In the genomic region with DNA sequence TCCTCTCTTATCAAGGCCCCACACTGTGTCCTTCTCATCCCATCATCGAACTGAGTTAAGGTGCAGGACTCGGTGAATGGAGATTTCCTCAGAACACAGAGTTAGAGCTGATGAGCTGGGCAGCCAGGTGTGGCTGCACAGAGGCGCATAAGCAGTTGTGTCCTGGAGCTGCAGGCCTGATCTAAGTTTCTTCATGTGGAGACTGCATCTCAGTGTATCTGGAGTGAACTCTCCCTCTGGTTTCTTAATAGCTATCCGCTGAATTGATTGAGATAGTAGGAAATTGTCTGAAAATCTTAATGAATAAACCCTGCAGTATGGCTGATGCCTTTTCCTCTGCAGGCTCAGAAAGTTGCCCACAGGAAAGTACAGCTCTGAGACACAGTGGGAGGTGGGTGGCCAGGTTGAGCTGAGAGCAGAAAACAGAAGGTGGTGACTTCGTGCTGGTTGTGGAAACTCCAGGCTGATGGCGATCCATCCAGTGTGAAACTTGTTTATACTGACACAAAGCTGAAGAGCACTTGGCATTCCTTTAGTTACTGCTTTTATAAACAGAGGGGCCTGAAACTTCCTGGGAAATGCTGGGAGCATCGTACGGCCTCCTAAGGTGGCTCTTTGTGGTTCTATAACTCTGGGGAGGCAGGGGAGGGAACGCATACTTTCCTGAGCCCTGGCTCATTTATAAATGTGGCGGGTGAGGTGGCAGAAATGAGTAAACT, we compare ENCODE assay signal across 25 cellular contexts.
DNase-seq lines count a peak whose midpoint lies in the region; ATAC-seq and TF ChIP-seq lines count a peak whose summit lies in the region.
"Had no signal": no experiment of that assay in that cellular context is flagged by ENCODE, and none has a peak within 500 bp of the region (broad histone marks: within the 10 kb centered on the region; RNA-seq: fewer than 3 reads in every experiment).

No MANE protein-coding gene starts in this region.

- CTCF ChIA-PET in AG04450 (lab: Charles Lee) (no interaction called here), HEK293 (lab: Yijun Ruan, JAX) (no interaction called here)

- no peaks in the 10 kb centered on the region for H3K36me3 Mint-ChIP-seq in nephron (ENCODE audit: low read depth)
- H3K36me3 Mint-ChIP-seq: activated naive CD8-positive, alpha-beta T cell treated with anti-CD3 and anti-CD28 coated beads, Interleukin-2, amount 10 ng/mL, durations not matched to agents 7 days and 5 days had no signal

- H3K36me3 ChIP-seq in HEK293 (ENCODE audit: control insufficient read depth in 2 of 2, insufficient read depth in 1 of 2, low read length in 2 of 2), result no peaks in the 10 kb centered on the region
- H3K36me3 ChIP-seq in colonic mucosa, result no peaks in the 10 kb centered on the region
- no peaks in the 10 kb centered on the region for H3K36me3 ChIP-seq in suprapubic skin
- H3K36me3 ChIP-seq: gastroesophageal sphincter, prostate gland, uterus had no signal

- peak overlapping the region; percentile 28 to 90 (median 83) for H3K27ac Mint-ChIP-seq in nephron
- H3K27ac Mint-ChIP-seq: activated CD4-positive, alpha-beta memory T cell treated with anti-CD3 and anti-CD28 coated beads, Interleukin-2, amount 10 ng/mL, durations not matched to agents 7 days and 5 days; activated naive CD8-positive, alpha-beta T cell treated with anti-CD3 and anti-CD28 coated beads, Interleukin-2, amount 10 ng/mL, durations not matched to agents 7 days and 5 days; B cell had no signal

- H3K4me1 Mint-ChIP-seq in nephron, result peaks cover 13% of the 10 kb centered on the region
- H3K4me1 Mint-ChIP-seq: B cell had no signal

- no peak for TF ChIP-seq POLR2A in suprapubic skin (IDR thresholded peaks at IDR 0.05)

- DNase-seq in AG04450 (ENCODE audit: low read depth, low spot score) (peak; percentile 55), colonic mucosa (peak; percentile 29), right cardiac atrium (no peak), suprapubic skin (ENCODE audit: low spot score in 2 of 2) (no peak), NCI-H774 (lab: John Stamatoyannopoulos, UW) (no peak)
- DNase-seq: activated CD4-positive, alpha-beta memory T cell treated with anti-CD3 and anti-CD28 coated beads, Interleukin-2, amount 10 ng/mL, durations not matched to agents 7 days and 5 days; activated CD4-positive, CD25-positive, alpha-beta regulatory T cell treated with anti-CD3 and anti-CD28 coated beads, Interleukin-2, amount 50 U/mL, for 72 hours; activated effector memory CD4-positive, alpha-beta T cell treated with anti-CD3 and anti-CD28 coated beads, Interleukin-2, amount 50 U/mL, for 16 hours; activated naive CD8-positive, alpha-beta T cell treated with anti-CD3 and anti-CD28 coated beads, Interleukin-2, amount 10 ng/mL, durations not matched to agents 7 days and 5 days; COR-L47; effector CD4-positive, alpha-beta T cell; Karpas-422; left ventricle myocardium superior; midbrain; NCI-H1694 treated with DMSO at 0.1 percent for 48 hours; NCI-H526; stimulated activated CD4-positive, alpha-beta T cell treated with anti-CD3 and anti-CD28 coated beads, Interleukin-2, amount 100 ng/mL, for 24 hours; T-helper 1 cell; uterus had no signal

- H3K9me3 Mint-ChIP-seq in nephron, result no peaks in the 10 kb centered on the region
- H3K9me3 Mint-ChIP-seq: activated CD4-positive, alpha-beta memory T cell treated with anti-CD3 and anti-CD28 coated beads, Interleukin-2, amount 10 ng/mL, durations not matched to agents 7 days and 5 days; activated naive CD8-positive, alpha-beta T cell treated with anti-CD3 and anti-CD28 coated beads, Interleukin-2, amount 10 ng/mL, durations not matched to agents 7 days and 5 days had no signal

- H3K9me3 ChIP-seq in AG04450 (ENCODE audit: control insufficient read depth, insufficient read depth, low read length) (no peaks in the 10 kb centered on the region), HEK293 (ENCODE audit: control insufficient read depth, insufficient read depth, low read depth, low read length) (no peaks in the 10 kb centered on the region), colonic mucosa (no peaks in the 10 kb centered on the region), right cardiac atrium (ENCODE audit: control insufficient read depth, low read length) (no peaks in the 10 kb centered on the region), suprapubic skin (no peaks in the 10 kb centered on the region)
- H3K9me3 ChIP-seq: gastroesophageal sphincter, prostate gland, uterus had no signal

- H3K4me1 ChIP-seq in HEK293 (ENCODE audit: control insufficient read depth, insufficient read depth, low read length) (no peaks in the 10 kb centered on the region), colonic mucosa (peaks cover 19% of the 10 kb centered on the region), right cardiac atrium (ENCODE audit: control insufficient read depth, insufficient read depth, low read length) (no peaks in the 10 kb centered on the region), suprapubic skin (no peaks in the 10 kb centered on the region)
- H3K4me1 ChIP-seq: uterus had no signal

- H3K27ac ChIP-seq in AG04450 (ENCODE audit: low read depth, low read length) (peak overlapping the region; percentile 42), HEK293 (ENCODE audit: extremely low read depth, low read depth, low read length) (no peak overlapping the region), colonic mucosa (peak overlapping the region; percentile 87), right cardiac atrium (ENCODE audit: low read length) (no peak overlapping the region), suprapubic skin (no peak overlapping the region)
- H3K27ac ChIP-seq: gastroesophageal sphincter, prostate gland, uterus had no signal

- H3K4me3 ChIP-seq in AG04450 (ENCODE audit: low read depth, low read length) (no peak overlapping the region), HEK293 (ENCODE audit: low read depth, low read length) (no peak overlapping the region), colonic mucosa (no peak overlapping the region), right cardiac atrium (ENCODE audit: low read length) (no peak overlapping the region), suprapubic skin (no peak overlapping the region)
- H3K4me3 ChIP-seq: gastroesophageal sphincter, prostate gland, uterus had no signal

- 76% methylated on average over 10 of the region's 10 CpGs for WGBS in right cardiac atrium
- WGBS in suprapubic skin, result 80% methylated on average over 10 of the region's 10 CpGs

- H3K9ac ChIP-seq in colonic mucosa (ENCODE audit: low read depth in 2 of 2, low read length in 2 of 2), result no peak overlapping the region

- no peak overlapping the region for H3K4me3 Mint-ChIP-seq in nephron
- H3K4me3 Mint-ChIP-seq: activated CD4-positive, alpha-beta memory T cell treated with anti-CD3 and anti-CD28 coated beads, Interleukin-2, amount 10 ng/mL, durations not matched to agents 7 days and 5 days; activated naive CD8-positive, alpha-beta T cell treated with anti-CD3 and anti-CD28 coated beads, Interleukin-2, amount 10 ng/mL, durations not matched to agents 7 days and 5 days; B cell had no signal

- POLR2A ChIA-PET in AG04450 (lab: Yijun Ruan, JAX), result interaction anchor here (1.0 to 2.4 kb wide), 2 partner anchors 49 to 67 kb away, joined by 10 to 13 read pairs; partner anchors contain the start of gene F3
- POLR2A ChIA-PET in HEK293 (lab: Yijun Ruan, JAX), result no interaction called here

- peaks cover 4% of the 10 kb centered on the region for H3K27me3 Mint-ChIP-seq in nephron (ENCODE audit: low read depth)

- TF ChIP-seq EP300 in suprapubic skin (IDR thresholded peaks at IDR 0.05), result no peak

- intact Hi-C loops in colonic mucosa (cut with DNase I), result loop anchor here (10.0 kb wide), 1 partner anchor 186 kb away; no protein-coding TSS in a partner anchor
- intact Hi-C loops in right cardiac atrium (cut with DNase I), result no loop called here

- TF ChIP-seq CTCF in AG04450 (IDR thresholded peaks at IDR 0.05; ENCODE audit: low read depth, low read length) (no peak), HEK293 (tag by site-specific recombination; IDR thresholded peaks at IDR 0.05) (no peak), colonic mucosa (IDR thresholded peaks at IDR 0.05) (no peak), nephron (IDR thresholded peaks at IDR 0.05; ENCODE audit: unreplicated experiment in 3 of 3) (no peak), suprapubic skin (IDR thresholded peaks at IDR 0.05) (no peak)

- no peak for ATAC-seq in right cardiac atrium
- ATAC-seq in GM18502 (IDR thresholded peaks at IDR 0.05; ENCODE audit: poor library complexity, unreplicated experiment), result no peak
- ATAC-seq: gastroesophageal sphincter, left ventricle myocardium superior had no signal

- H3K27me3 ChIP-seq in AG04450 (ENCODE audit: control insufficient read depth, insufficient read depth, low read length) (no peaks in the 10 kb centered on the region), colonic mucosa (no peaks in the 10 kb centered on the region), right cardiac atrium (ENCODE audit: control insufficient read depth, insufficient read depth) (no peaks in the 10 kb centered on the region), suprapubic skin (no peaks in the 10 kb centered on the region)
- H3K27me3 ChIP-seq: gastroesophageal sphincter, uterus had no signal

TF ChIP-seq in HEK293, 187 proteins besides CTCF, POLR2A, EP300 and RAD21:
- TF ChIP-seq ZIC2 (tag by site-specific recombination; IDR thresholded peaks at IDR 0.05), result peak; percentile 25; the same call in 1 of the 2 replicates
- no peak for TF ChIP-seq MZF1 (tag by site-specific recombination; IDR thresholded peaks at IDR 0.05; ENCODE audit: borderline replicate concordance)
TF ChIP-seq in HEK293: peak in this region for 1.

Comparison
In these comparisons a context has a peak if more than half of its experiments do, and no peak if none do; other contexts are left out.
1. DNase-seq: peak in AG04450 (single experiment) and colonic mucosa (single experiment); none in right cardiac atrium (0 of 3), suprapubic skin (0 of 2) and NCI-H774 (single experiment).
2. H3K27ac ChIP-seq: peak in AG04450 (single experiment) and colonic mucosa (single experiment); none in HEK293 (single experiment), right cardiac atrium (single experiment) and suprapubic skin (single experiment).